ENCODE assay signal across 8 cellular contexts in genomic region chr5:80672140-80672736, GRCh38. TPM values are rescaled to one million over a fixed set of nuclear protein-coding genes. Genes with fewer than 3 reads are reported as not detected.
A peak's percentile ranks its signal among the peaks of the same experiment; 100 is the strongest.
DNase-seq lines count a peak whose midpoint lies in the region; ATAC-seq and TF ChIP-seq lines count a peak whose summit lies in the region.

No MANE protein-coding gene starts in this region.

- ATAC-seq in PC-3 (peak; percentile 79), HG02870 (IDR thresholded peaks at IDR 0.05; ENCODE audit: unreplicated experiment) (no peak)

- H3K4me3 ChIP-seq in GM06990 (replicated peaks; ENCODE audit: low read depth, low read length): no peak overlapping the region
- H3K4me3 ChIP-seq in PC-3 (ENCODE audit: low read length): no peak overlapping the region
- H3K4me3 ChIP-seq in esophagus muscularis mucosa: no peak overlapping the region
- no peak overlapping the region for H3K4me3 ChIP-seq in testis

- no peaks in the 10 kb centered on the region for H4K20me1 ChIP-seq in PC-3 (ENCODE audit: low read length)

- POLR2A ChIA-PET in PC-3 (lab: Charles Lee; ENCODE audit: unreplicated experiment): no interaction called here

- intact Hi-C loops in PC-3 (cut with micrococcal nuclease): loop anchor here (2.0 to 10.0 kb wide), 3 partner anchors 183 to 327 kb away; partner anchors contain the start of gene FAM151B
- intact Hi-C loops in esophagus muscularis mucosa (cut with DNase I): loop anchor here (5.0 kb wide), 1 partner anchor 185 kb away; the partner anchor contains the start of gene FAM151B
- intact Hi-C loops in testis (cut with DNase I; ENCODE audit: low total_unique reads): no loop called here

- H3K36me3 ChIP-seq in GM06990 (ENCODE audit: control insufficient read depth, insufficient read depth, low read length) (peaks cover 13% of the 10 kb centered on the region), PC-3 (ENCODE audit: low read depth, low read length) (peaks cover 16% of the 10 kb centered on the region), esophagus muscularis mucosa (peaks cover 0 to 73% (median 36%) of the 10 kb centered on the region in 4 donors), testis (ENCODE audit: low read depth, missing control alignments) (peaks cover 3% of the 10 kb centered on the region)

- TF ChIP-seq CTCF in GM06990 (IDR thresholded peaks at IDR 0.05; ENCODE audit: insufficient read depth, low read length, poor library complexity, severe bottlenecking) (peak; percentile 84), PC-3 (conservative IDR thresholded peaks at IDR 0.05; ENCODE audit: low read depth, low read length) (peak; percentile 63), esophagus muscularis mucosa (IDR thresholded peaks at IDR 0.05) (peak; percentile 59 to 83 (median 67)), nephron progenitor cell (IDR thresholded peaks at IDR 0.05) (peak; percentile 86), testis (IDR thresholded peaks at IDR 0.05) (peak; percentile 65 to 78 (median 78))

- BruUV-seq in PC-3 (replicated peaks; lab: Mats Ljungman, UMichigan): no TSS peak

- H3F3A ChIP-seq in PC-3 (ENCODE audit: low read length, unreplicated experiment): no peaks in the 10 kb centered on the region

- H3K4me1 Mint-ChIP-seq in nephron progenitor cell: peaks cover 8% of the 10 kb centered on the region

- TF ChIP-seq EP300 in esophagus muscularis mucosa (IDR thresholded peaks at IDR 0.05): no peak

- H3K9me3 Mint-ChIP-seq in nephron progenitor cell: no peaks in the 10 kb centered on the region

- H3K4me3 Mint-ChIP-seq in nephron progenitor cell: no peak overlapping the region

- DNase-seq in GM06990 (ENCODE audit: extremely low read depth, insufficient read length) (no peak), HT1080 (ENCODE audit: low read depth) (peak; percentile 46), PC-3 (peak; percentile 79), esophagus muscularis mucosa (ENCODE audit: extremely low spot score) (no peak), nephron progenitor cell (peak; percentile 76), testis (peak; percentile 81)
- peak; percentile 52 for DNase-seq in activated T-cell treated with anti-CD3 and anti-CD28 coated beads, Interleukin-2, amount 50 U/mL, for 1 hour

- CTCF ChIA-PET in PC-3 (lab: Charles Lee): interaction anchor here (0.6 to 1.1 kb wide), 4 partner anchors 184 to 326 kb away, joined by 3 to 6 read pairs (median 4); partner anchors contain the start of gene FAM151B

- H3K27me3 ChIP-seq in GM06990 (replicated peaks; ENCODE audit: control insufficient read depth, insufficient read depth, low read length) (no peaks in the 10 kb centered on the region), PC-3 (ENCODE audit: low read length) (no peaks in the 10 kb centered on the region), esophagus muscularis mucosa (no peaks in the 10 kb centered on the region), testis (no peaks in the 10 kb centered on the region)

- H3K9me2 ChIP-seq in PC-3 (replicated peaks; ENCODE audit: low read length): no peaks in the 10 kb centered on the region

- H3K79me2 ChIP-seq in PC-3 (ENCODE audit: low read length): no peaks in the 10 kb centered on the region

- H3K27me3 Mint-ChIP-seq in nephron progenitor cell (ENCODE audit: low read depth, poor library complexity): no peaks in the 10 kb centered on the region

- no peak overlapping the region for H3K27ac Mint-ChIP-seq in nephron progenitor cell

- H3K4me2 ChIP-seq in PC-3 (ENCODE audit: low read length): no peak overlapping the region

- no peak for TF ChIP-seq POLR2A in esophagus muscularis mucosa (IDR thresholded peaks at IDR 0.05; ENCODE audit: low read depth)
- no peak for TF ChIP-seq POLR2A in testis (IDR thresholded peaks at IDR 0.05)

- H3K27ac ChIP-seq in PC-3 (ENCODE audit: low read length) (no peak overlapping the region), esophagus muscularis mucosa (replicated peaks in 1 of 4) (no peak overlapping the region), testis (no peak overlapping the region)

- H3K4me1 ChIP-seq in PC-3 (ENCODE audit: insufficient read depth, low read length): no peaks in the 10 kb centered on the region
- H3K4me1 ChIP-seq in esophagus muscularis mucosa: peaks cover 0 to 2% (median 0%) of the 10 kb centered on the region in 4 donors
- H3K4me1 ChIP-seq in testis: no peaks in the 10 kb centered on the region

- peaks cover 33% of the 10 kb centered on the region for H3K36me3 Mint-ChIP-seq in nephron progenitor cell (ENCODE audit: low read depth)

- H3K9me3 ChIP-seq in PC-3 (ENCODE audit: low read length): no peaks in the 10 kb centered on the region
- no peaks in the 10 kb centered on the region for H3K9me3 ChIP-seq in esophagus muscularis mucosa
- no peaks in the 10 kb centered on the region for H3K9me3 ChIP-seq in testis

- no peak overlapping the region for H2AFZ ChIP-seq in PC-3 (ENCODE audit: low read length)

- WGBS in esophagus muscularis mucosa: 19% methylated on average over 7 of the region's 7 CpGs
- 36 to 40% methylated on average over 7 of the region's 7 CpGs for WGBS in testis, 2 donors

- H3K9ac ChIP-seq in PC-3 (ENCODE audit: low read length): no peak overlapping the region

RNA-seq across cellular contexts. Expression of gene DHFR, which starts 17.5 kb away (rescaled TPM):
- total RNA-seq in HT1080 (2014; rRNA removed; shearing (Covaris generic)): 61.6 and 63.9 TPM in 2 replicates
- 92.1 and 105 TPM in 2 replicates for polyA plus RNA-seq in HT1080 (2015; cell fraction: cytosol; rRNA removed)
- polyA plus RNA-seq in HT1080 (2015; cell fraction: nucleus; rRNA removed): 65.8 and 75.3 TPM in 2 replicates
- total RNA-seq in PC-3 (2014; rRNA removed) (21.4 and 22.0 TPM in 2 replicates), esophagus muscularis mucosa (10 to 100 TPM in 1 of 4 donors, 1 to 10 TPM in 3; 4.7 to 11.6 (median 8.5) TPM), testis (10 to 100 TPM; 16.8 to 18.0 TPM)
- 35.2 TPM for polyA plus RNA-seq in testis (ENCODE audit: insufficient read depth, low read depth, low replicate concordance)

RNA-seq across cellular contexts. Expression of gene MSH3, which starts 17.8 kb away (rescaled TPM):
- total RNA-seq in HT1080 (2014; rRNA removed; shearing (Covaris generic)): 8.6 and 12.0 TPM in 2 replicates
- 8.5 and 13.2 TPM in 2 replicates for polyA plus RNA-seq in HT1080 (2015; cell fraction: cytosol; rRNA removed)
- 12.4 and 15.9 TPM in 2 replicates for polyA plus RNA-seq in HT1080 (2015; cell fraction: nucleus; rRNA removed)
- total RNA-seq in PC-3 (2014; rRNA removed) (9.0 TPM in 2 replicates), esophagus muscularis mucosa (10 to 100 TPM in 1 of 4 donors, 1 to 10 TPM in 3; 7.6 to 11.6 (median 9.3) TPM), testis (10 to 100 TPM; 16.6 to 17.7 TPM)
- polyA plus RNA-seq in testis (ENCODE audit: insufficient read depth, low read depth, low replicate concordance): 7.6 TPM

Comparison
In these comparisons a context has a peak if more than half of its experiments do, and no peak if none do; other contexts are left out.
1. DNase-seq: peak in HT1080 (single experiment), PC-3 (single experiment), activated T-cell treated with anti-CD3 and anti-CD28 coated beads, Interleukin-2, amount 50 U/mL, for 1 hour (single experiment), nephron progenitor cell (single experiment) and testis (single experiment); none in GM06990 (single experiment) and esophagus muscularis mucosa (single experiment).
2. Peak in every context shown above with its lines, with median percentiles within 50 percentile points of each other: CTCF ChIP-seq.